ENCODE assay signal across 11 cellular contexts in the genomic region with DNA sequence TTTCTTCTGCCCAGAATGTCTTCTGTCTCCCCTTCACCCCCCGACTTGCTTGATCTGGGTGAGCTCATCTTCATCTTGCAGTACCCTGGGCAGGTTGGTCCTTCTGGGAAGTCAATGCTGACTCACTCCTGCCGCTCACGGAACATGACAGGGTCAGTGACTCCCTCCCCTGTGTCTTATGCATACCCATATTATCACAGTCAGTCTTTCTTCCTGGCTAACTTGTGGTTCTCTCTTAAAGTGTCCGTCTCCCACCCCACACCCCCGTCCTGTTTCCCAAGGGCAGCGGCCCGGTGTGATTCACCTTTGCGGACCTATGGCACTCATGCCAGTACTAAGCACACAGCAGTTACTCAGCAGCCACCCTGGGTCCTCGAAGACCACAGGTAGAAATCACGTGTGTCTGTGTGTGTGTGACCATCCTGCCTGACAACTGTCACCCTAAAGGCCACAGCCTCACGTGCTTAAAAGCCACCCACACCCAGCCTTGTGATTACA. TPM values are rescaled to one million over a fixed set of nuclear protein-coding genes. Genes with fewer than 3 reads are reported as not detected.
A peak's percentile ranks its signal among the peaks of the same experiment; 100 is the strongest.
DNase-seq lines count a peak whose midpoint lies in the region; ATAC-seq, FAIRE-seq and TF ChIP-seq lines count a peak whose summit lies in the region.
"Had no signal": no experiment of that assay in that cellular context is flagged by ENCODE, and none has a peak within 500 bp of the region (broad histone marks: within the 10 kb centered on the region; RNA-seq: fewer than 3 reads in every experiment).

No MANE protein-coding gene starts in this region.

- H3K9ac ChIP-seq in keratinocyte (ENCODE audit: control insufficient read depth, extremely low read depth, insufficient read depth, low read length) = no peak overlapping the region

- H3K27me3 Mint-ChIP-seq in activated CD8-positive, alpha-beta memory T cell treated with anti-CD3 and anti-CD28 coated beads, Interleukin-2, amount 10 ng/mL, durations not matched to agents 7 days and 5 days = peaks cover 13% of the 10 kb centered on the region

- H2AFZ ChIP-seq in keratinocyte (ENCODE audit: control insufficient read depth, low read length) = no peak overlapping the region

- CTCF ChIA-PET in A549 (lab: Yijun Ruan, JAX) = interaction anchor here (0.8 to 2.7 kb wide), 7 partner anchors 9 to 67 kb away, joined by 3 to 13 read pairs (median 5); no protein-coding TSS in a partner anchor
- CTCF ChIA-PET in activated CD8-positive, alpha-beta memory T cell treated with anti-CD3 and anti-CD28 coated beads, Interleukin-2, amount 10 ng/mL, durations not matched to agents 7 days and 5 days (lab: Charles Lee) = interaction anchor here (1.6 to 2.8 kb wide), 2 partner anchors 21 to 38 kb away, joined by 5 to 14 read pairs; a partner anchor contains a TSS

- 0% methylated on average over 5 of the region's 11 CpGs for WGBS in A549 (ENCODE audit: missing lambda C conversion rate)

- TF ChIP-seq CTCF in A549 (IDR thresholded peaks at IDR 0.05) = no peak
- TF ChIP-seq CTCF in keratinocyte (optimal IDR thresholded peaks at IDR 0.05 in 1 of 3, IDR thresholded peaks at IDR 0.05 in 1 of 3, conservative IDR thresholded peaks at IDR 0.05 in 1 of 3; ENCODE audit: extremely low read depth in 1 of 3, insufficient read depth in 2 of 3, low read length in 3 of 3) = no peak

- H3K36me3 ChIP-seq in keratinocyte (ENCODE audit: control insufficient read depth in 2 of 2, extremely low read depth in 1 of 2, insufficient read depth in 2 of 2, low read length in 2 of 2) = no peaks in the 10 kb centered on the region

- H3K4me3 ChIP-seq in A549 = peak overlapping the region; percentile 32; the same call in 1 of the 3 replicates
- no peak overlapping the region for H3K4me3 ChIP-seq in keratinocyte (ENCODE audit: control insufficient read depth in 2 of 3, extremely low read depth in 1 of 3, insufficient read depth in 2 of 3, low read depth in 1 of 3, low read length in 3 of 3)

- H3K4me1 ChIP-seq in A549 = peaks cover 78% of the 10 kb centered on the region
- H3K4me1 ChIP-seq in keratinocyte (ENCODE audit: control insufficient read depth, extremely low read depth, insufficient read depth, low read length) = peaks cover 36% of the 10 kb centered on the region

- no peaks in the 10 kb centered on the region for H3K9me1 ChIP-seq in keratinocyte (ENCODE audit: control insufficient read depth, extremely low read depth, insufficient read depth, low read length)

- H3K9me3 ChIP-seq in A549 (no peaks in the 10 kb centered on the region), keratinocyte (ENCODE audit: control insufficient read depth, low read depth, low read length) (no peaks in the 10 kb centered on the region)

- TF ChIP-seq EP300 in A549 (IDR thresholded peaks at IDR 0.05) = peak in 1 of 2 experiments; percentile 47; a peak in 2 of 5 replicates

- H3K79me2 ChIP-seq in keratinocyte (ENCODE audit: control insufficient read depth, insufficient read depth, low read length) = no peaks in the 10 kb centered on the region

- H3K4me2 ChIP-seq in A549 = peak overlapping the region; percentile 98
- no peak overlapping the region for H3K4me2 ChIP-seq in keratinocyte (ENCODE audit: control insufficient read depth, extremely low read depth, insufficient read depth, low read depth, low read length)

- H3K9me3 Mint-ChIP-seq in activated CD8-positive, alpha-beta memory T cell treated with anti-CD3 and anti-CD28 coated beads, Interleukin-2, amount 10 ng/mL, durations not matched to agents 7 days and 5 days (ENCODE audit: low read depth) = no peaks in the 10 kb centered on the region
- H3K9me3 Mint-ChIP-seq: T-cell had no signal

- dilution Hi-C loops in keratinocyte (cut with MboI; ENCODE audit: extremely low pct_ligation_motif_present, low sequenced_read_pairs) = no loop called here

- FAIRE-seq in A549 (lab: Jason Lieb, UNC) (peak; percentile 100), keratinocyte (lab: Jason Lieb, UNC) (no peak)

- peak; percentile 80 to 84 for ATAC-seq in A549
- ATAC-seq in activated CD8-positive, alpha-beta memory T cell treated with anti-CD3 and anti-CD28 coated beads, Interleukin-2, amount 10 ng/mL, durations not matched to agents 7 days and 5 days = peak; percentile 73
- no peak for ATAC-seq in GM18867 (IDR thresholded peaks at IDR 0.05; ENCODE audit: unreplicated experiment)
- ATAC-seq in GM21576 (IDR thresholded peaks at IDR 0.05; ENCODE audit: unreplicated experiment) = no peak
- ATAC-seq in GM21367 (IDR thresholded peaks at IDR 0.05; ENCODE audit: unreplicated experiment) = no peak

- no peaks in the 10 kb centered on the region for H4K20me1 ChIP-seq in keratinocyte (ENCODE audit: control insufficient read depth, extremely low read depth, insufficient read depth, low read length)

- TF ChIP-seq RAD21 in A549 (conservative IDR thresholded peaks at IDR 0.05 in 1 of 2, IDR thresholded peaks at IDR 0.05 in 1 of 2) = no peak

- H3K27ac Mint-ChIP-seq in activated CD8-positive, alpha-beta memory T cell treated with anti-CD3 and anti-CD28 coated beads, Interleukin-2, amount 10 ng/mL, durations not matched to agents 7 days and 5 days = peak overlapping the region; percentile 62
- H3K27ac Mint-ChIP-seq: T-cell had no signal

- H3K4me1 Mint-ChIP-seq in activated CD8-positive, alpha-beta memory T cell treated with anti-CD3 and anti-CD28 coated beads, Interleukin-2, amount 10 ng/mL, durations not matched to agents 7 days and 5 days = peaks cover 44% of the 10 kb centered on the region

- TF ChIP-seq POLR2A in A549 (IDR thresholded peaks at IDR 0.05; ENCODE audit: low read length) = no peak

- DNase-seq in A549 (ENCODE audit: low read depth in 1 of 2, low spot score in 1 of 2) (peak; percentile 71 to 81), HT1080 (ENCODE audit: low read depth) (peak; percentile 89), keratinocyte (ENCODE audit: low read depth, low spot score) (peak; percentile 35), NCI-H1417 treated with DMSO at 0.1 percent for 48 hours (lab: John Stamatoyannopoulos, UW) (no peak)
- DNase-seq in activated CD8-positive, alpha-beta memory T cell treated with anti-CD3 and anti-CD28 coated beads, Interleukin-2, amount 10 ng/mL, durations not matched to agents 7 days and 5 days = peak; percentile 69
- DNase-seq: DMS79 treated with DMSO at 0.1 percent for 48 hours, Karpas-422, T-cell had no signal

- POLR2A ChIA-PET in A549 (lab: Yijun Ruan, JAX) = interaction anchor here (1.0 to 1.3 kb wide), 3 partner anchors 11 to 38 kb away, joined by 3 to 8 read pairs (median 3); a partner anchor contains a TSS

- peak overlapping the region; percentile 92 to 99 for H3K27ac ChIP-seq in A549
- H3K27ac ChIP-seq in keratinocyte (ENCODE audit: control insufficient read depth, insufficient read depth, low read length) = no peak overlapping the region

- H3K27me3 ChIP-seq in keratinocyte (ENCODE audit: control insufficient read depth, extremely low read depth, insufficient read depth, low read length) = peaks cover 15% of the 10 kb centered on the region

- H3K4me3 Mint-ChIP-seq in activated CD8-positive, alpha-beta memory T cell treated with anti-CD3 and anti-CD28 coated beads, Interleukin-2, amount 10 ng/mL, durations not matched to agents 7 days and 5 days = peak overlapping the region; percentile 3
- H3K4me3 Mint-ChIP-seq: T-cell had no signal

- no peaks in the 10 kb centered on the region for H3K36me3 Mint-ChIP-seq in activated CD8-positive, alpha-beta memory T cell treated with anti-CD3 and anti-CD28 coated beads, Interleukin-2, amount 10 ng/mL, durations not matched to agents 7 days and 5 days
- H3K36me3 Mint-ChIP-seq: T-cell had no signal

RNA-seq across cellular contexts. Expression of a gene that starts 17.7 kb away (rescaled TPM):
- polyA plus RNA-seq in A549 (2011; rRNA removed) (28.3 and 45.3 TPM in 2 replicates), A549 (2017; fragmentation: RNase III; extraction: RNeasy Plus Mini Kit Qiagen cat#74134 plus additional on column Dnase treatment) (31.9 to 41.4 TPM (median 37.6 TPM) in 3 replicates), keratinocyte (3.9 to 7.7 TPM (median 4.7 TPM) in 3 replicates)
- polyA plus RNA-seq in A549 (2012; cell fraction: cytosol; rRNA removed) = 30.6 and 35.6 TPM in 2 replicates
- polyA plus RNA-seq in A549 (2012; cell fraction: nucleus; rRNA removed) = 22.9 and 25.9 TPM in 2 replicates
- 37.6 and 40.7 TPM in 2 replicates for polyA minus RNA-seq in A549 (2011; rRNA and poly(A)+ RNA removed)
- 4.3 and 9.8 TPM in 2 replicates for total RNA-seq in HT1080 (2014; rRNA removed; shearing (Covaris generic))
- 5.5 and 7.1 TPM in 2 replicates for polyA plus RNA-seq in HT1080 (2015; cell fraction: cytosol; rRNA removed)
- polyA plus RNA-seq in HT1080 (2015; cell fraction: nucleus; rRNA removed) = 4.2 and 10.5 TPM in 2 replicates
- under 1 TPM in 1 of 2 experiments, not detected in 1; 0.40 TPM for total RNA-seq in activated CD8-positive, alpha-beta memory T cell treated with anti-CD3 and anti-CD28 coated beads, Interleukin-2, amount 10 ng/mL, durations not matched to agents 7 days and 5 days
- polyA plus RNA-seq in keratinocyte (2011; ENCODE audit: low read depth) = 2.5 TPM
- polyA plus RNA-seq in keratinocyte (2011; cell fraction: cytosol; rRNA removed) = 5.1 and 6.0 TPM in 2 replicates
- polyA plus RNA-seq in keratinocyte (2011; cell fraction: nucleus; rRNA removed) = 10.2 and 13.5 TPM in 2 replicates
- 7.0 and 7.7 TPM in 2 replicates for polyA plus RNA-seq in keratinocyte (2012; ENCODE audit: low replicate concordance)
- 5.5 to 6.9 TPM (median 6.3 TPM) in 3 replicates for polyA minus RNA-seq in keratinocyte
- polyA minus RNA-seq in keratinocyte (2011; cell fraction: cytosol; rRNA and poly(A)+ RNA removed) = 10.9 TPM
- 10.3 and 11.1 TPM in 2 replicates for polyA minus RNA-seq in keratinocyte (2011; cell fraction: nucleus; rRNA and poly(A)+ RNA removed)

RNA-seq across cellular contexts. Expression of a gene that starts 38.6 kb away (rescaled TPM):
- polyA plus RNA-seq in A549 (2011; rRNA removed) (66.8 and 82.0 TPM in 2 replicates), A549 (2017; fragmentation: RNase III; extraction: RNeasy Plus Mini Kit Qiagen cat#74134 plus additional on column Dnase treatment) (43.9 to 48.9 TPM (median 46.5 TPM) in 3 replicates), keratinocyte (44.0 to 48.3 TPM (median 46.0 TPM) in 3 replicates)
- polyA plus RNA-seq in A549 (2012; cell fraction: cytosol; rRNA removed) = 39.3 and 51.0 TPM in 2 replicates
- polyA plus RNA-seq in A549 (2012; cell fraction: nucleus; rRNA removed) = 109 and 122 TPM in 2 replicates
- polyA minus RNA-seq in A549 (2011; rRNA and poly(A)+ RNA removed) = 145 and 151 TPM in 2 replicates
- 50.7 and 57.2 TPM in 2 replicates for total RNA-seq in HT1080 (2014; rRNA removed; shearing (Covaris generic))
- polyA plus RNA-seq in HT1080 (2015; cell fraction: cytosol; rRNA removed) = 33.3 and 38.8 TPM in 2 replicates
- 104 and 109 TPM in 2 replicates for polyA plus RNA-seq in HT1080 (2015; cell fraction: nucleus; rRNA removed)
- 10 to 100 TPM; 91.2 to 93.1 TPM for total RNA-seq in activated CD8-positive, alpha-beta memory T cell treated with anti-CD3 and anti-CD28 coated beads, Interleukin-2, amount 10 ng/mL, durations not matched to agents 7 days and 5 days
- polyA plus RNA-seq in keratinocyte (2011; ENCODE audit: low read depth) = 48.1 TPM
- polyA plus RNA-seq in keratinocyte (2011; cell fraction: cytosol; rRNA removed) = 24.2 TPM in 2 replicates
- polyA plus RNA-seq in keratinocyte (2011; cell fraction: nucleus; rRNA removed) = 155 and 158 TPM in 2 replicates
- polyA plus RNA-seq in keratinocyte (2012; ENCODE audit: low replicate concordance) = 44.1 and 53.6 TPM in 2 replicates
- 95.0 to 134 TPM (median 98.4 TPM) in 3 replicates for polyA minus RNA-seq in keratinocyte
- 54.9 TPM for polyA minus RNA-seq in keratinocyte (2011; cell fraction: cytosol; rRNA and poly(A)+ RNA removed)
- 95.6 and 101 TPM in 2 replicates for polyA minus RNA-seq in keratinocyte (2011; cell fraction: nucleus; rRNA and poly(A)+ RNA removed)

Comparison
In these comparisons a context has a peak if more than half of its experiments do, and no peak if none do; other contexts are left out.
1. ATAC-seq: peak in A549 (2 of 2) and activated CD8-positive, alpha-beta memory T cell treated with anti-CD3 and anti-CD28 coated beads, Interleukin-2, amount 10 ng/mL, durations not matched to agents 7 days and 5 days (single experiment); none in GM18867 (single experiment), GM21576 (single experiment) and GM21367 (single experiment).